ENCODE assay signal across 13 cellular contexts in the genomic region with DNA sequence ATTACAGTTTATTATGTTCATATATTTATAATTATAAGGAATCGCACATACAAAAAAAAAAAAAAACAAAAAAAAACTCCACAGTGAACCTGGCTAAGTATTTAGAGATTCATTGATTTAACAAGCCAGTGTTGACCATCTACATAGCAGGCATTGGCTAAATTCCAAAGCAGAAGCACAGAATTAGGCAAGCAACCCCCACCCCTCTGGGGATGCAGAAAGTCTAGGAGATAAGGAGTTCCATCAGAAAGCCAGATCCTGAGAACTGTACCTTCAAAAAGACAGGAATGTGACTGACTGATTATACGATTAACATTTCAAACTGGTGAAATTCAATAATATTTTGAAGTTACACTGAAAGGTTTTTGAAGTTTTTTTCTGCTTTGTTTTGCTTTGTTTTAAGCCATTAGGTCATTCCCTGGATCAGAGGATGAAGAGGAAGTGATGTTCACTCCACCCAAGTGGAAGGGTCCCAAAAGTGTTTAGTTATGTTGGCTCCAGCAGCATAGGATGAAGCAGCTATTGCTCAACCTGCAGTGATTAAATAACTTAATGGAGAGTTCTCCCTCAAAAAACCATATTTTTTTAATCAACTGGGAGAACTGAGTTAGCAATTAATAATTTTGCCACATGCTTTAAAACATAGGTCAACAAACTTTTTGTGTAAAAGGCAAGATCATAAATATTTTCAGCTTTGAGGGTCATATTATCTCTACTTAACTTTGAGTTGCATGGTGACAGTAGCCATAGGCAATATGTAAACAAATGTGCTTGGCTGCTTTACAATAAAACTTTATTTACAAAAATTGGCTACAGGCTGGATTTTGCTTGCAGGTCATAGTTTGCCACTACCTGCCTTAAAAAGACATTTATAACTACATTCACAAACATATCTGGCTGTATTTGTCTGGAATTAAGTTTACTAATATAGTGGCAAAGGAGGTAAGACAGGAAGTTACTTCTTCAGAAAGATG. TPM values are rescaled to one million over a fixed set of nuclear protein-coding genes. Genes with fewer than 3 reads are reported as not detected.
DNase-seq lines count a peak whose midpoint lies in the region; ATAC-seq and TF ChIP-seq lines count a peak whose summit lies in the region.
"Had no signal": no experiment of that assay in that cellular context is flagged by ENCODE, and none has a peak within 500 bp of the region (broad histone marks: within the 10 kb centered on the region; RNA-seq: fewer than 3 reads in every experiment).

No MANE protein-coding gene starts in this region.

- H3K27me3 ChIP-seq in ACC112 (ENCODE audit: insufficient read depth, low read length) (no peaks in the 10 kb centered on the region), HUES48 (ENCODE audit: control insufficient read depth, insufficient read depth, low read length) (no peaks in the 10 kb centered on the region), fibroblast of lung (ENCODE audit: control insufficient read depth, insufficient read depth, low read length) (no peaks in the 10 kb centered on the region)
- H3K27me3 ChIP-seq: BLaER1 had no signal

- H3K9me3 Mint-ChIP-seq in activated T-cell treated with anti-CD3 and anti-CD28 coated beads, Interleukin-2, amount 50 U/mL, for 4 hours = peaks cover under 1% of the 10 kb centered on the region
- H3K9me3 Mint-ChIP-seq in glutamatergic neuron (ENCODE audit: unreplicated experiment) = no peaks in the 10 kb centered on the region

- peaks cover 10% of the 10 kb centered on the region for H3K4me1 Mint-ChIP-seq in activated T-cell treated with anti-CD3 and anti-CD28 coated beads, Interleukin-2, amount 50 U/mL, for 4 hours (ENCODE audit: low read depth)
- peaks cover 8% of the 10 kb centered on the region for H3K4me1 Mint-ChIP-seq in glutamatergic neuron (ENCODE audit: low read depth, unreplicated experiment)

- H3K27ac Mint-ChIP-seq in glutamatergic neuron (ENCODE audit: unreplicated experiment) = no peak overlapping the region
- H3K27ac Mint-ChIP-seq: naive B cell had no signal

- H3K27ac ChIP-seq in ACC112 (ENCODE audit: low read depth, low read length) (peak overlapping the region; percentile 61), HUES48 (ENCODE audit: low read depth, low read length) (peak overlapping the region; percentile 37), fibroblast of lung (ENCODE audit: insufficient read depth, low read length) (peak overlapping the region; percentile 3)
- H3K27ac ChIP-seq: BLaER1 had no signal

- H3K27me3 Mint-ChIP-seq in activated T-cell treated with anti-CD3 and anti-CD28 coated beads, Interleukin-2, amount 50 U/mL, for 4 hours (ENCODE audit: low read depth) = no peaks in the 10 kb centered on the region
- H3K27me3 Mint-ChIP-seq in glutamatergic neuron (ENCODE audit: unreplicated experiment) = no peaks in the 10 kb centered on the region
- H3K27me3 Mint-ChIP-seq: naive B cell had no signal

- no peak for ATAC-seq in activated T-cell treated with anti-CD3 and anti-CD28 coated beads, Interleukin-2, amount 50 U/mL, for 4 hours
- ATAC-seq in GM19351 (IDR thresholded peaks at IDR 0.05; ENCODE audit: unreplicated experiment) (no peak), HG03175 (IDR thresholded peaks at IDR 0.05; ENCODE audit: unreplicated experiment) (no peak)

- TF ChIP-seq CTCF in fibroblast of lung (conservative IDR thresholded peaks at IDR 0.05 in 1 of 2, IDR thresholded peaks at IDR 0.05 in 1 of 2; ENCODE audit: low read depth in 1 of 2, low read length in 2 of 2) (no peak), glutamatergic neuron (IDR thresholded peaks at IDR 0.05; ENCODE audit: partially characterized antibody, unreplicated experiment) (no peak)

- H3K36me3 Mint-ChIP-seq in activated T-cell treated with anti-CD3 and anti-CD28 coated beads, Interleukin-2, amount 50 U/mL, for 4 hours (ENCODE audit: insufficient read depth) = peaks cover 24% of the 10 kb centered on the region
- H3K36me3 Mint-ChIP-seq in glutamatergic neuron (ENCODE audit: unreplicated experiment) = no peaks in the 10 kb centered on the region

- H3K36me3 ChIP-seq in ACC112 (ENCODE audit: insufficient read depth, low read length) (no peaks in the 10 kb centered on the region), HUES48 (ENCODE audit: control insufficient read depth, insufficient read depth, low read length) (no peaks in the 10 kb centered on the region), fibroblast of lung (ENCODE audit: control insufficient read depth, insufficient read depth, low read length) (no peaks in the 10 kb centered on the region)
- H3K36me3 ChIP-seq: BLaER1 had no signal

- H3K79me2 ChIP-seq in ACC112 (ENCODE audit: control insufficient read depth, insufficient read depth, low read length, unreplicated experiment) = no peaks in the 10 kb centered on the region
- no peaks in the 10 kb centered on the region for H3K79me2 ChIP-seq in fibroblast of lung (ENCODE audit: control insufficient read depth, insufficient read depth, low read length)

- peaks cover 11% of the 10 kb centered on the region for H3K4me1 ChIP-seq in ACC112 (ENCODE audit: control insufficient read depth, insufficient read depth, low read length, unreplicated experiment)
- H3K4me1 ChIP-seq in HUES48 (ENCODE audit: control insufficient read depth, insufficient read depth, low read length) = peaks cover 25% of the 10 kb centered on the region
- H3K4me1 ChIP-seq in fibroblast of lung (ENCODE audit: control insufficient read depth, extremely low read depth, insufficient read depth, low read length) = no peaks in the 10 kb centered on the region

- H3K9me3 ChIP-seq in HUES48 (ENCODE audit: control insufficient read depth, insufficient read depth, low read length) (no peaks in the 10 kb centered on the region), fibroblast of lung (ENCODE audit: control insufficient read depth, insufficient read depth, low read depth, low read length) (no peaks in the 10 kb centered on the region)
- H3K9me3 ChIP-seq: BLaER1 had no signal

- H2AFZ ChIP-seq in ACC112 (ENCODE audit: low read length, unreplicated experiment) (no peak overlapping the region), fibroblast of lung (ENCODE audit: low read length) (no peak overlapping the region)

- no peak overlapping the region for H3K9ac ChIP-seq in HUES48 (ENCODE audit: low read depth, low read length)
- no peak overlapping the region for H3K9ac ChIP-seq in fibroblast of lung (ENCODE audit: insufficient read depth, low read length)
- H3K9ac ChIP-seq: BLaER1 had no signal

- no peaks in the 10 kb centered on the region for H4K20me1 ChIP-seq in fibroblast of lung (ENCODE audit: control insufficient read depth, extremely low read depth, insufficient read depth, low read length)
- H4K20me1 ChIP-seq: BLaER1 had no signal

- no peak overlapping the region for H3K4me3 ChIP-seq in ACC112 (ENCODE audit: low read depth, low read length)
- H3K4me3 ChIP-seq in HUES48 (ENCODE audit: low read depth, low read length) = no peak overlapping the region
- no peak overlapping the region for H3K4me3 ChIP-seq in fibroblast of lung (replicated peaks in 1 of 4; ENCODE audit: control extremely low read depth in 1 of 4, insufficient read depth in 1 of 4, low read depth in 3 of 4, low read length in 4 of 4)
- H3K4me3 ChIP-seq: BLaER1 had no signal

- DNase-seq in fibroblast of lung (ENCODE audit: low read depth in 2 of 2) (peak; percentile 70 to 90), mucosa of gallbladder (ENCODE audit: low spot score) (peak; percentile 23), glutamatergic neuron (no peak)
- DNase-seq in activated T-cell treated with anti-CD3 and anti-CD28 coated beads, Interleukin-2, amount 50 U/mL, for 4 hours = no peak
- DNase-seq: naive B cell; NCI-H1694; stimulated activated CD4-positive, alpha-beta T cell treated with anti-CD3 and anti-CD28 coated beads, Interleukin-2, amount 100 ng/mL, for 24 hours; substantia nigra had no signal

- peak overlapping the region; percentile 37 for H3K4me2 ChIP-seq in fibroblast of lung (ENCODE audit: extremely low read depth, insufficient read depth, low read length)
- H3K4me2 ChIP-seq: BLaER1 had no signal

- no peak overlapping the region for H3K4me3 Mint-ChIP-seq in activated T-cell treated with anti-CD3 and anti-CD28 coated beads, Interleukin-2, amount 50 U/mL, for 4 hours
- H3K4me3 Mint-ChIP-seq in glutamatergic neuron (ENCODE audit: unreplicated experiment) = no peak overlapping the region

RNA-seq across cellular contexts. Expression of gene DOCK9, which starts 49.6 kb away (rescaled TPM):
- 10.3 and 18.2 TPM in 2 replicates for total RNA-seq in fibroblast of lung
- 16.7 and 18.2 TPM in 2 replicates for polyA plus RNA-seq in fibroblast of lung
- 11.7 and 14.9 TPM in 2 replicates for polyA plus RNA-seq in fibroblast of lung (2012)
- 18.9 and 19.0 TPM in 2 replicates for polyA minus RNA-seq in fibroblast of lung (ENCODE audit: low replicate concordance)
- total RNA-seq in mucosa of gallbladder = 72.2 TPM
- total RNA-seq in activated T-cell treated with anti-CD3 and anti-CD28 coated beads, Interleukin-2, amount 50 U/mL, for 4 hours = 10 to 100 TPM; 25.8 to 34.9 (median 28.4) TPM
- total RNA-seq in glutamatergic neuron (ENCODE audit: unreplicated experiment) = 4.5 TPM

Comparison
In these comparisons a context has a peak if more than half of its experiments do, and no peak if none do; other contexts are left out.
1. H3K27ac ChIP-seq: peak in every context shown above with its lines; median percentile 61 in ACC112; 37 in HUES48; 3 in fibroblast of lung.
2. DNase-seq: peak in fibroblast of lung (2 of 2) and mucosa of gallbladder (single experiment); none in activated T-cell treated with anti-CD3 and anti-CD28 coated beads, Interleukin-2, amount 50 U/mL, for 4 hours (single experiment) and glutamatergic neuron (single experiment).